Comparison of ENCODE assay signal across 1 cellular context in the genomic region with DNA sequence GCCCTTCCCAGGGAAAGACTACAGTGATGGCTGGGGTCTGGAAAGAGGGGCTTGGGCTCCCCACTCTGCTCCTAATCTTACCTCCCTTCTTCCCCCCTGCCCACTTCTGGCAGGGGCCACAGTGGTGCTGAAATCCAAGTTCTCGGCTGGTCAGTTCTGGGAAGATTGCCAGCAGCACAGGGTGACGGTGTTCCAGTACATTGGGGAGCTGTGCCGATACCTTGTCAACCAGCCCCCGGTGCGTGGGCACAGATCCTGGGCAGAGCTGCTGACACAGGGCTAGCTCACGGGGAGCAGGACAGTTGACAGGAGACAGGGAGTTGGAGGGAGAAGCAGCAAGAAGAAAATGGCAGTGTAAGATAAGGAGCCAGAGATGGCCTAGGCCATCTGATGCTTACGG.
A peak's percentile ranks its signal among the peaks of the same experiment; 100 is the strongest.
TF ChIP-seq lines count a peak whose summit lies in the region.

No MANE protein-coding gene starts in this region.

TF ChIP-seq in K562, 482 proteins besides CTCF, POLR2A, EP300 and RAD21:
- no peak for TF ChIP-seq ZBTB7A (IDR thresholded peaks at IDR 0.05; ENCODE audit: borderline replicate concordance, control insufficient read depth, low read depth, low read length)
- TF ChIP-seq NFIC (IDR thresholded peaks at IDR 0.05), result peak; percentile 73
- no peak for TF ChIP-seq ZBED1 (IDR thresholded peaks at IDR 0.05)
- no peak for TF ChIP-seq ZNF280A (IDR thresholded peaks at IDR 0.05; ENCODE audit: low read depth, partially characterized antibody)
- TF ChIP-seq EGR1 (conservative IDR thresholded peaks at IDR 0.05), result peak; percentile 76
- TF ChIP-seq RUNX1 (IDR thresholded peaks at IDR 0.05; ENCODE audit: low read depth), result no peak
- TF ChIP-seq, protein P1, sequence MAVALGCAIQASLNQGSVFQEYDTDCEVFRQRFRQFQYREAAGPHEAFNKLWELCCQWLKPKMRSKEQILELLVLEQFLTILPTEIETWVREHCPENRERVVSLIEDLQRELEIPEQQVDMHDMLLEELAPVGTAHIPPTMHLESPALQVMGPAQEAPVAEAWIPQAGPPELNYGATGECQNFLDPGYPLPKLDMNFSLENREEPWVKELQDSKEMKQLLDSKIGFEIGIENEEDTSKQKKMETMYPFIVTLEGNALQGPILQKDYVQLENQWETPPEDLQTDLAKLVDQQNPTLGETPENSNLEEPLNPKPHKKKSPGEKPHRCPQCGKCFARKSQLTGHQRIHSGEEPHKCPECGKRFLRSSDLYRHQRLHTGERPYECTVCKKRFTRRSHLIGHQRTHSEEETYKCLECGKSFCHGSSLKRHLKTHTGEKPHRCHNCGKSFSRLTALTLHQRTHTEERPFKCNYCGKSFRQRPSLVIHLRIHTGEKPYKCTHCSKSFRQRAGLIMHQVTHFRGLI (CRISPR knock-in tag; IDR thresholded peaks at IDR 0.05), result no peak
- no peak for TF ChIP-seq ZC3H4 (CRISPR knock-in tag; IDR thresholded peaks at IDR 0.05; ENCODE audit: borderline replicate concordance)
- TF ChIP-seq ZNF124 (CRISPR knock-in tag; IDR thresholded peaks at IDR 0.05), result no peak
- TF ChIP-seq HDAC2 (IDR thresholded peaks at IDR 0.05), result no peak
